ENCODE assay signal across 16 cellular contexts in the genomic region with DNA sequence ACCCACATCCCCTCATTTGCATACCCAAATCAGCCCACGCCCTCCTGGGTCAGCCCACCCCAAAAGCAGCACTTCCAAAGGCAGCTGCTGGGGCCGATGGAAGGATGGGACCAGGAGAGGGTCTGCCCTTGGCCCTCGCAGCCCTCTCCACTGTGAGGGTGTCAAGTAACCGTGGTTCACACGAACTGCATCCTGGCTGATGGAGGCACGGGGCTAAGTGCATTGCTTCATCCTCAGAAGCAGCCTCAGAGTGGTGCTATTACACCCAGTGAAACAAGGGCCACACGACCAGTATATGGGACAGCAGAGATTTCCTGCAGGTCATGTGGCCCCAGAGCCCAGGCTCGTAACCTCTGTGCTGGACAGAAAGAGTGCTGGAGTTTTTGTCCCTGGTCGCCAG. TPM values are rescaled to one million over a fixed set of nuclear protein-coding genes. Genes with fewer than 3 reads are reported as not detected.
DNase-seq lines count a peak whose midpoint lies in the region; ATAC-seq and TF ChIP-seq lines count a peak whose summit lies in the region.
"Had no signal": no experiment of that assay in that cellular context is flagged by ENCODE, and none has a peak within 500 bp of the region (broad histone marks: within the 10 kb centered on the region; RNA-seq: fewer than 3 reads in every experiment).

No MANE protein-coding gene starts in this region.

- H3K79me2 ChIP-seq in PC-9 (ENCODE audit: low read depth), result no peaks in the 10 kb centered on the region

- CTCF ChIA-PET in PC-9 (lab: Charles Lee), result no interaction called here

- H3K9me3 ChIP-seq in colonic mucosa (no peaks in the 10 kb centered on the region), skeletal muscle tissue (ENCODE audit: control insufficient read depth in 3 of 3, low read length in 3 of 3) (peaks cover 4 to 7% (median 5%) of the 10 kb centered on the region in 3 donors), PC-9 (ENCODE audit: insufficient read depth, low read depth) (peaks cover 6% of the 10 kb centered on the region)
- H3K9me3 ChIP-seq: MG63 had no signal

- H3K9ac ChIP-seq in colonic mucosa (ENCODE audit: low read depth in 2 of 2, low read length in 2 of 2), result peak overlapping the region; percentile 58 to 70
- peak overlapping the region in 1 of 3 donors; percentile 57 for H3K9ac ChIP-seq in skeletal muscle tissue (ENCODE audit: low read depth in 1 of 3, low read length in 3 of 3)

- no peak for ATAC-seq in GM18907 (IDR thresholded peaks at IDR 0.05; ENCODE audit: unreplicated experiment)
- no peak for ATAC-seq in HG02623 (IDR thresholded peaks at IDR 0.05; ENCODE audit: unreplicated experiment)
- ATAC-seq: activated T-cell treated with anti-CD3 and anti-CD28 coated beads, Interleukin-2, amount 50 U/mL, for 72 hours had no signal

- H3K4me2 ChIP-seq in PC-9, result no peak overlapping the region

- DNase-seq in OCI-M1 (lab: John Stamatoyannopoulos, UW) (peak; percentile 24), colonic mucosa (no peak), left kidney (ENCODE audit: low read depth, low spot score) (peak; percentile 55), PC-9 (no peak)
- DNase-seq: activated CD4-positive, alpha-beta memory T cell treated with anti-CD3 and anti-CD28 coated beads, Interleukin-2, amount 10 ng/mL, durations not matched to agents 7 days and 5 days; activated naive CD8-positive, alpha-beta T cell treated with anti-CD3 and anti-CD28 coated beads, Interleukin-2, amount 10 ng/mL, durations not matched to agents 7 days and 5 days; activated T-cell treated with anti-CD3 and anti-CD28 coated beads, Interleukin-2, amount 50 U/mL, for 72 hours; HCEC 1CT; MG63; NCI-H1930; NCI-H748 treated with DMSO at 0.1 percent for 48 hours; stimulated activated CD4-positive, alpha-beta T cell treated with anti-CD3 and anti-CD28 coated beads, Interleukin-4, amount 100 ng/mL, for 1 hour; SW 1271 had no signal

- POLR2A ChIA-PET in PC-9 (lab: Charles Lee; ENCODE audit: unreplicated experiment), result interaction anchor here (0.5 kb wide), 1 partner anchor 1367 kb away, joined by 4 read pairs; no protein-coding TSS in a partner anchor

- H3K27ac ChIP-seq in colonic mucosa (peak overlapping the region; percentile 80), skeletal muscle tissue (ENCODE audit: low read depth, low read length) (peak overlapping the region; percentile 62), PC-9 (no peak overlapping the region)

- H3K4me1 ChIP-seq in colonic mucosa (peaks cover 23% of the 10 kb centered on the region), skeletal muscle tissue (ENCODE audit: control insufficient read depth in 3 of 3, insufficient read depth in 3 of 3, low read length in 3 of 3) (peaks cover 12 to 20% (median 20%) of the 10 kb centered on the region in 3 donors), PC-9 (replicated peaks; ENCODE audit: insufficient read depth) (no peaks in the 10 kb centered on the region)

- H3K27me3 ChIP-seq in colonic mucosa, result no peaks in the 10 kb centered on the region
- peaks cover 0 to 3% (median 0%) of the 10 kb centered on the region in 3 donors for H3K27me3 ChIP-seq in skeletal muscle tissue (ENCODE audit: control insufficient read depth in 3 of 3, insufficient read depth in 3 of 3, low read length in 3 of 3)
- no peaks in the 10 kb centered on the region for H3K27me3 ChIP-seq in PC-9 (ENCODE audit: insufficient read depth, low read depth)
- H3K27me3 ChIP-seq: MG63 had no signal

- no TSS peak for BruUV-seq in PC-9 (replicated peaks; lab: Mats Ljungman, UMichigan)

- no peaks in the 10 kb centered on the region for H3K9me2 ChIP-seq in PC-9 (ENCODE audit: insufficient read depth)

- H3K4me3 ChIP-seq in colonic mucosa, result no peak overlapping the region
- H3K4me3 ChIP-seq in skeletal muscle tissue (ENCODE audit: low read length in 3 of 3), result no peak overlapping the region
- no peak overlapping the region for H3K4me3 ChIP-seq in PC-9
- H3K4me3 ChIP-seq: MG63 had no signal

- H2AFZ ChIP-seq in PC-9, result no peak overlapping the region

- no peaks in the 10 kb centered on the region for H4K20me1 ChIP-seq in PC-9 (ENCODE audit: insufficient read depth)

- H3F3A ChIP-seq in PC-9 (ENCODE audit: insufficient read depth, low read depth), result no peaks in the 10 kb centered on the region

- intact Hi-C loops in colonic mucosa (cut with DNase I), result no loop called here
- intact Hi-C loops in PC-9 (cut with micrococcal nuclease; ENCODE audit: unreplicated experiment), result no loop called here

- no peaks in the 10 kb centered on the region for H3K36me3 ChIP-seq in colonic mucosa
- no peaks in the 10 kb centered on the region for H3K36me3 ChIP-seq in skeletal muscle tissue (ENCODE audit: control insufficient read depth in 3 of 3, insufficient read depth in 3 of 3, low read length in 3 of 3)
- no peaks in the 10 kb centered on the region for H3K36me3 ChIP-seq in PC-9 (ENCODE audit: low read depth)
- H3K36me3 ChIP-seq: MG63 had no signal

- TF ChIP-seq CTCF in colonic mucosa (IDR thresholded peaks at IDR 0.05), result no peak
- no peak for TF ChIP-seq CTCF in PC-9 (conservative IDR thresholded peaks at IDR 0.05)

RNA-seq across cellular contexts. Expression of a gene that starts 13.2 kb away (rescaled TPM):
- total RNA-seq in colonic mucosa, result 100 to 1,000 TPM; 197 to 308 TPM
- total RNA-seq in skeletal muscle tissue, result 3.7 TPM
- 4.4 and 9.6 TPM in 2 replicates for total RNA-seq in PC-9 (2021)

Comparison
In these comparisons a context has a peak if more than half of its experiments do, and no peak if none do; other contexts are left out.
1. DNase-seq: peak in OCI-M1 (single experiment) and left kidney (single experiment); none in colonic mucosa (single experiment) and PC-9 (0 of 2).
2. RNA of a gene that starts 13.2 kb away (total RNA-seq): 197 to 308 TPM in colonic mucosa; 4.4 to 9.6 TPM in PC-9 and 3.7 TPM in skeletal muscle tissue (single experiment); every median in the first group is over 10 times any median in the second.